In genomic region chr1:29505537-29506220, GRCh38 we compare ENCODE assay signal across 1 cellular context.
TF ChIP-seq lines count a peak whose summit lies in the region.

No MANE protein-coding gene starts in this region.

TF ChIP-seq in HepG2, 621 proteins besides CTCF, POLR2A, EP300 and RAD21 (continued from another document):
- TF ChIP-seq USF2 (IDR thresholded peaks at IDR 0.05; ENCODE audit: low read depth, low read length) (no peak), USF2 (CRISPR knock-in tag; IDR thresholded peaks at IDR 0.05; ENCODE audit: borderline replicate concordance) (no peak), SATB2 (CRISPR knock-in tag; IDR thresholded peaks at IDR 0.05) (no peak), CENPX (CRISPR knock-in tag; IDR thresholded peaks at IDR 0.05) (no peak), ZBTB2 (CRISPR knock-in tag; IDR thresholded peaks at IDR 0.05; ENCODE audit: low read depth) (no peak), BHLHE40 (IDR thresholded peaks at IDR 0.05; ENCODE audit: low read length) (no peak), TEF (CRISPR knock-in tag; IDR thresholded peaks at IDR 0.05) (no peak), ZNF10 (CRISPR knock-in tag; IDR thresholded peaks at IDR 0.05; ENCODE audit: borderline replicate concordance, low read depth) (no peak)
